ENCODE assay signal across 12 cellular contexts in genomic region chr7:29723599-29723998, GRCh38.
DNase-seq lines count a peak whose midpoint lies in the region; ATAC-seq, FAIRE-seq and TF ChIP-seq lines count a peak whose summit lies in the region.
"Had no signal": no experiment of that assay in that cellular context is flagged by ENCODE, and none has a peak within 500 bp of the region (broad histone marks: within the 10 kb centered on the region; RNA-seq: fewer than 3 reads in every experiment).

No MANE protein-coding gene starts in this region.

- FAIRE-seq in K562 (lab: Jason Lieb, UNC) = no peak
- FAIRE-seq: GM12878 had no signal

- H4K20me1 ChIP-seq in K562 (replicated peaks; ENCODE audit: control insufficient read depth, insufficient read depth, low read length) = no peaks in the 10 kb centered on the region

- in situ Hi-C loops in K562 (cut with MboI) = no loop called here

- no peaks in the 10 kb centered on the region for H3K9me1 ChIP-seq in K562 (ENCODE audit: control insufficient read depth, insufficient read depth, low read length)

- TF ChIP-seq CTCF in K562 (IDR thresholded peaks at IDR 0.05 in 2 of 3, conservative IDR thresholded peaks at IDR 0.05 in 1 of 3; ENCODE audit: insufficient read depth in 2 of 3, low read depth in 1 of 3, low read length in 3 of 3) (no peak), type B pancreatic cell (conservative IDR thresholded peaks at IDR 0.05) (no peak), testis (IDR thresholded peaks at IDR 0.05) (no peak)
- TF ChIP-seq CTCF in CD4-positive, alpha-beta T cell (IDR thresholded peaks at IDR 0.05) = no peak

- H2AFZ ChIP-seq in K562 (ENCODE audit: low read depth, low read length) = peak overlapping the region; percentile 74

- H3K9ac ChIP-seq in K562 (ENCODE audit: insufficient read depth in 1 of 2, low read depth in 2 of 2, low read length in 2 of 2) = no peak overlapping the region

- WGBS in K562 (ENCODE audit: insufficient coverage, low coverage, missing lambda C conversion rate) = 61% methylated on average over 5 of the region's 5 CpGs
- 55 to 71% methylated on average over 5 of the region's 5 CpGs for WGBS in testis, 2 donors

- H3K36me3 ChIP-seq in K562 (ENCODE audit: control insufficient read depth, insufficient read depth, low read length) = no peaks in the 10 kb centered on the region
- no peaks in the 10 kb centered on the region for H3K36me3 ChIP-seq in testis (ENCODE audit: low read depth, missing control alignments)

- DNase-seq in HT-29 (ENCODE audit: low spot score) (peak; percentile 37), K562 (ENCODE audit: extremely low read depth in 1 of 4, low spot score in 3 of 4) (peak in 1 of 4 experiments; percentile 19), iris pigment epithelial cell (ENCODE audit: low read depth) (peak; percentile 47), type B pancreatic cell (ENCODE audit: extremely low spot score, unreplicated experiment) (no peak), testis (no peak)
- no peak for DNase-seq in CD4-positive, alpha-beta T cell
- DNase-seq: activated CD8-positive, alpha-beta memory T cell treated with anti-CD3 and anti-CD28 coated beads for 24 hours; activated naive CD4-positive, alpha-beta T cell treated with anti-CD3 and anti-CD28 coated beads, Interleukin-2, amount 10 ng/mL, durations not matched to agents 7 days and 5 days; DMS 273 treated with DMSO at 0.1 percent for 48 hours; MM.1S had no signal

- H3K4me3 ChIP-seq in K562 = no peak overlapping the region
- H3K4me3 ChIP-seq in testis = no peak overlapping the region
- H3K4me3 ChIP-seq: GM12878 had no signal

- POLR2A ChIA-PET in K562 (lab: Yijun Ruan, JAX) = no interaction called here
- POLR2A ChIA-PET in CD4-positive, alpha-beta T cell (lab: Charles Lee) = no interaction called here

- peaks cover 10% of the 10 kb centered on the region for H3K4me1 Mint-ChIP-seq in type B pancreatic cell (ENCODE audit: unreplicated experiment)
- no peaks in the 10 kb centered on the region for H3K4me1 Mint-ChIP-seq in CD4-positive, alpha-beta T cell (ENCODE audit: low read depth)
- H3K4me1 Mint-ChIP-seq: activated naive CD4-positive, alpha-beta T cell treated with anti-CD3 and anti-CD28 coated beads, Interleukin-2, amount 10 ng/mL, durations not matched to agents 7 days and 5 days had no signal

- BruUV-seq in K562 (replicated peaks; lab: Mats Ljungman, UMichigan) = no TSS peak

- intact Hi-C loops in K562 (cut with micrococcal nuclease) (no loop called here), testis (cut with DNase I; ENCODE audit: low total_unique reads) (no loop called here)
- intact Hi-C loops in CD4-positive, alpha-beta T cell (cut with DNase I, micrococcal nuclease) = no loop called here

- H3K79me2 ChIP-seq in K562 (ENCODE audit: control insufficient read depth, insufficient read depth, low read length) = no peaks in the 10 kb centered on the region

- H3K36me3 Mint-ChIP-seq in type B pancreatic cell = no peaks in the 10 kb centered on the region
- H3K36me3 Mint-ChIP-seq in CD4-positive, alpha-beta T cell (ENCODE audit: low read depth) = no peaks in the 10 kb centered on the region
- H3K36me3 Mint-ChIP-seq: activated naive CD4-positive, alpha-beta T cell treated with anti-CD3 and anti-CD28 coated beads, Interleukin-2, amount 10 ng/mL, durations not matched to agents 7 days and 5 days had no signal

- no peak for TF ChIP-seq RAD21 in K562 (CRISPR knock-in tag; conservative IDR thresholded peaks at IDR 0.05 in 1 of 2, IDR thresholded peaks at IDR 0.05 in 1 of 2)

- H3K27ac ChIP-seq in K562 (ENCODE audit: extremely low read depth, low read depth, low read length) (no peak overlapping the region; the same call in 2 of the 3 replicates), testis (no peak overlapping the region)
- H3K27ac ChIP-seq in CD4-positive, alpha-beta T cell (ENCODE audit: low read depth, low read length) = no peak overlapping the region

- H3K9me3 ChIP-seq in K562 (replicated peaks; ENCODE audit: control insufficient read depth, insufficient read depth, low read depth, low read length) = no peaks in the 10 kb centered on the region
- no peaks in the 10 kb centered on the region for H3K9me3 ChIP-seq in testis
- no peaks in the 10 kb centered on the region for H3K9me3 ChIP-seq in CD4-positive, alpha-beta T cell (ENCODE audit: control insufficient read depth, low read length)

- CTCF ChIA-PET in K562 (lab: Yijun Ruan, JAX; ENCODE audit: low intra/inter-chr PET ratio) = no interaction called here
- CTCF ChIA-PET in CD4-positive, alpha-beta T cell (lab: Charles Lee) = no interaction called here

- H3K4me3 Mint-ChIP-seq in type B pancreatic cell = peak overlapping the region; percentile 7
- no peak overlapping the region for H3K4me3 Mint-ChIP-seq in CD4-positive, alpha-beta T cell
- H3K4me3 Mint-ChIP-seq: activated naive CD4-positive, alpha-beta T cell treated with anti-CD3 and anti-CD28 coated beads, Interleukin-2, amount 10 ng/mL, durations not matched to agents 7 days and 5 days had no signal

- H3K27ac Mint-ChIP-seq in type B pancreatic cell = peak overlapping the region; percentile 21
- no peak overlapping the region for H3K27ac Mint-ChIP-seq in CD4-positive, alpha-beta T cell
- H3K27ac Mint-ChIP-seq: activated naive CD4-positive, alpha-beta T cell treated with anti-CD3 and anti-CD28 coated beads, Interleukin-2, amount 10 ng/mL, durations not matched to agents 7 days and 5 days had no signal

- H3K4me1 ChIP-seq in K562 (replicated peaks in 1 of 2; ENCODE audit: control insufficient read depth in 2 of 2, insufficient read depth in 2 of 2, low read length in 2 of 2) (peaks cover 0 to 4% of the 10 kb centered on the region in 2 experiments; a peak in 2 of 5 replicates), testis (no peaks in the 10 kb centered on the region)

- H3K27me3 ChIP-seq in K562 (ENCODE audit: control insufficient read depth in 2 of 2, insufficient read depth in 2 of 2, low read length in 2 of 2) = no peaks in the 10 kb centered on the region
- H3K27me3 ChIP-seq in testis = no peaks in the 10 kb centered on the region
- H3K27me3 ChIP-seq in CD4-positive, alpha-beta T cell (ENCODE audit: control insufficient read depth, insufficient read depth, low read length) = no peaks in the 10 kb centered on the region

- H3K4me2 ChIP-seq in K562 (ENCODE audit: insufficient read depth, low read length) = peak overlapping the region; percentile 54; the same call in 1 of the 2 replicates

- ATAC-seq in K562 (peak; percentile 56), HG03097 (IDR thresholded peaks at IDR 0.05; ENCODE audit: low FRiP score, unreplicated experiment) (no peak)
- no peak for ATAC-seq in CD4-positive, alpha-beta T cell (ENCODE audit: poor library complexity)
- ATAC-seq: GM12878 had no signal

- no peak for TF ChIP-seq POLR2A in K562 (conservative IDR thresholded peaks at IDR 0.05)
- no peak for TF ChIP-seq POLR2A in testis (IDR thresholded peaks at IDR 0.05)

- peaks cover 3% of the 10 kb centered on the region for H3K27me3 Mint-ChIP-seq in type B pancreatic cell
- H3K27me3 Mint-ChIP-seq in CD4-positive, alpha-beta T cell = peaks cover 20% of the 10 kb centered on the region

- H3K9me3 Mint-ChIP-seq in type B pancreatic cell = peaks cover under 1% of the 10 kb centered on the region
- no peaks in the 10 kb centered on the region for H3K9me3 Mint-ChIP-seq in CD4-positive, alpha-beta T cell
- H3K9me3 Mint-ChIP-seq: activated naive CD4-positive, alpha-beta T cell treated with anti-CD3 and anti-CD28 coated beads, Interleukin-2, amount 10 ng/mL, durations not matched to agents 7 days and 5 days had no signal

- TF ChIP-seq EP300 in K562 (IDR thresholded peaks at IDR 0.05; ENCODE audit: low read length) = no peak

TF ChIP-seq in K562, 482 proteins besides CTCF, POLR2A, EP300 and RAD21 (continues in another document):
- TF ChIP-seq ARID2 (IDR thresholded peaks at IDR 0.05) (peak; percentile 38; the same call in 1 of the 2 replicates), THRAP3 (IDR thresholded peaks at IDR 0.05; ENCODE audit: borderline replicate concordance) (peak; percentile 54; the same call in 1 of the 2 replicates), IRF2 (CRISPR knock-in tag; IDR thresholded peaks at IDR 0.05) (no peak), TRIM25 (IDR thresholded peaks at IDR 0.05; ENCODE audit: borderline replicate concordance) (0 out of 2 replicates have a peak, but pooled peaks have one; percentile 40), CHD2 (IDR thresholded peaks at IDR 0.05; ENCODE audit: low read depth, low read length) (no peak), EHMT2 (IDR thresholded peaks at IDR 0.05) (peak; percentile 76), HLTF (IDR thresholded peaks at IDR 0.05) (0 out of 2 replicates have a peak, but pooled peaks have one; percentile 51), ZFP91 (CRISPR knock-in tag; IDR thresholded peaks at IDR 0.05) (no peak)

Comparison
In these comparisons a context has a peak if more than half of its experiments do, and no peak if none do; other contexts are left out.
1. DNase-seq: peak in HT-29 (single experiment) and iris pigment epithelial cell (single experiment); none in type B pancreatic cell (single experiment), testis (single experiment) and CD4-positive, alpha-beta T cell (0 of 10).